In the genomic region with DNA sequence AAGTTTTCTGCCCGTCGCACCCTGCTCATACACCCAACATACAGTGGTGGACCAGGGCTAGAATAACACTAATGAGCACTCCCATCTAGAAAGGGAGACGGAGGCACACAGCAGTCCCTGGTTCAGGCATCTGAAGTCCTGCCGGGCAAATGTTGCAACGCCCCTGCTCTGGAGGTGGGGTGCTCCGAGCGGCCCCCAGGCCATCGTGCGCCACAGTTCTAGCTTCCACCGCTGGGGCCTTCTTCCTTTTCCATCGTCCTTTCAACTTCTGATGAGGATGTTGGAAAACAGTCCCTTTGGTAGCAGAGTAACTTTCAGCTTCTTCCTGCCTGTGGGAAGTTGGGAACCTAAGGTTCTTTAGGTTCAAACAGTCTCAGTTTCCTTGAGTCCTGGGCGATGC, we compare ENCODE assay signal across 1 cellular context.
TF ChIP-seq lines count a peak whose summit lies in the region.

No MANE protein-coding gene starts in this region.

TF ChIP-seq in A549, 52 proteins besides CTCF, POLR2A, EP300 and RAD21 (continued from another document):
- TF ChIP-seq, protein P1, sequence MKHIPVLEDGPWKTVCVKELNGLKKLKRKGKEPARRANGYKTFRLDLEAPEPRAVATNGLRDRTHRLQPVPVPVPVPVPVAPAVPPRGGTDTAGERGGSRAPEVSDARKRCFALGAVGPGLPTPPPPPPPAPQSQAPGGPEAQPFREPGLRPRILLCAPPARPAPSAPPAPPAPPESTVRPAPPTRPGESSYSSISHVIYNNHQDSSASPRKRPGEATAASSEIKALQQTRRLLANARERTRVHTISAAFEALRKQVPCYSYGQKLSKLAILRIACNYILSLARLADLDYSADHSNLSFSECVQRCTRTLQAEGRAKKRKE (CRISPR knock-in tag; IDR thresholded peaks at IDR 0.05; ENCODE audit: low read depth) = no peak
- no peak for TF ChIP-seq KDM5A (IDR thresholded peaks at IDR 0.05)
- no peak for TF ChIP-seq USF2 (IDR thresholded peaks at IDR 0.05)
- TF ChIP-seq RARB (CRISPR knock-in tag; IDR thresholded peaks at IDR 0.05) = no peak
- TF ChIP-seq REST (IDR thresholded peaks at IDR 0.05) = no peak
- no peak for TF ChIP-seq SMC3 (IDR thresholded peaks at IDR 0.05)
- TF ChIP-seq KDM1A (IDR thresholded peaks at IDR 0.05; ENCODE audit: low read depth) = no peak
- TF ChIP-seq CHD2 (IDR thresholded peaks at IDR 0.05; ENCODE audit: low read length, partially characterized antibody) = no peak
- TF ChIP-seq FOSL2 (IDR thresholded peaks at IDR 0.05) = no peak
- no peak for TF ChIP-seq FOSL2 (CRISPR knock-in tag; IDR thresholded peaks at IDR 0.05)
- TF ChIP-seq RNF2 (IDR thresholded peaks at IDR 0.05; ENCODE audit: borderline replicate concordance, low read depth) = no peak
- TF ChIP-seq MAZ (IDR thresholded peaks at IDR 0.05; ENCODE audit: borderline replicate concordance, low read depth, low read length) = no peak
